In the genomic region with DNA sequence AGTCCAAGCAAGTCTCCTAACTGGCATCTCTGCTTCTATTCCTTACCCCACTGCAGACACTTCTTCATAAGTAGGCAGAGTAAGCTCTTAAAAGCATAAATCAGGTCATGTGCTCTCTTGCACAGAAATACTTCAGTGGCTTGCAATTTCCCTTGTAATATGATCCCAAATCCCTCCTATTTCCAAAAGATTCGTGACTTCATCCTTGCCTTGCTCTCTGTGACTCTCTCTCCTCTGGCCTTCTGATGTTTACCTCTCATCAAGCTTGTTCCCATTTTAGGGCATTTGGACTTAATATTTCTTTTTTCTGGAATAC, we compare ENCODE assay signal across 15 cellular contexts. TPM values are rescaled to one million over a fixed set of nuclear protein-coding genes. Genes with fewer than 3 reads are reported as not detected.
DNase-seq lines count a peak whose midpoint lies in the region; ATAC-seq, FAIRE-seq and TF ChIP-seq lines count a peak whose summit lies in the region.
"Had no signal": no experiment of that assay in that cellular context is flagged by ENCODE, and none has a peak within 500 bp of the region (broad histone marks: within the 10 kb centered on the region; RNA-seq: fewer than 3 reads in every experiment).

No MANE protein-coding gene starts in this region.

- H3K9me3 ChIP-seq in RWPE2 (ENCODE audit: severe bottlenecking) (no peaks in the 10 kb centered on the region), MG63 (no peaks in the 10 kb centered on the region)
- H3K9me3 ChIP-seq: A549, SJSA1 had no signal

- H3K27ac ChIP-seq in RWPE2 (ENCODE audit: poor library complexity, severe bottlenecking) (peak overlapping the region; percentile 89), foreskin keratinocyte (no peak overlapping the region)
- H3K27ac ChIP-seq: A549, SJSA1 had no signal

- H3K36me3 ChIP-seq in RWPE2 (ENCODE audit: low read depth) (peaks cover 53% of the 10 kb centered on the region), MG63 (peaks cover 22% of the 10 kb centered on the region)

- peak; percentile 20 for FAIRE-seq in urothelium cell line (lab: Jason Lieb, UNC)
- FAIRE-seq: A549, endometrium, HepG2 had no signal

- ATAC-seq in RWPE2 (ENCODE audit: low read depth) (peak; percentile 96), foreskin keratinocyte (peak; percentile 95), GM21390 (IDR thresholded peaks at IDR 0.05; ENCODE audit: unreplicated experiment) (no peak)
- ATAC-seq: A549, HepG2, left ventricle myocardium superior had no signal

- no peaks in the 10 kb centered on the region for H3K27me3 ChIP-seq in RWPE2 (ENCODE audit: insufficient read depth, poor library complexity, severe bottlenecking)
- H3K27me3 ChIP-seq in foreskin keratinocyte, result no peaks in the 10 kb centered on the region
- H3K27me3 ChIP-seq in MG63, result no peaks in the 10 kb centered on the region
- H3K27me3 ChIP-seq: SJSA1 had no signal

- no peak for TF ChIP-seq CTCF in RWPE2 (IDR thresholded peaks at IDR 0.05; ENCODE audit: poor library complexity, severe bottlenecking)
- no peak for TF ChIP-seq CTCF in foreskin keratinocyte (conservative IDR thresholded peaks at IDR 0.05)

- DNase-seq in NCI-H2107 treated with DMSO at 0.1 percent for 48 hours (lab: John Stamatoyannopoulos, UW; ENCODE audit: unreplicated experiment), result peak; percentile 42
- no peak for DNase-seq in NCI-H2107 (lab: John Stamatoyannopoulos, UW)
- DNase-seq in RWPE2 (ENCODE audit: low spot score), result no peak
- peak; percentile 98 to 99 for DNase-seq in foreskin keratinocyte
- no peak for DNase-seq in urothelium cell line (ENCODE audit: low spot score)
- no peak for DNase-seq in midbrain (lab: John Stamatoyannopoulos, UW)
- DNase-seq in MG63, result no peak
- DNase-seq: activated CD4-positive, alpha-beta T cell treated with anti-CD3 and anti-CD28 coated beads for 48 hours; activated naive CD4-positive, alpha-beta T cell treated with Interleukin-2 at 50 U/mL for 16 hours; left ventricle myocardium superior had no signal

- H3K4me3 ChIP-seq in RWPE2 (ENCODE audit: severe bottlenecking) (no peak overlapping the region), MG63 (no peak overlapping the region)
- H3K4me3 ChIP-seq: A549, SJSA1 had no signal

- H3K4me1 ChIP-seq in RWPE2 (ENCODE audit: insufficient read depth, poor library complexity, severe bottlenecking), result peaks cover 17% of the 10 kb centered on the region
- H3K4me1 ChIP-seq in foreskin keratinocyte, result peaks cover 10% of the 10 kb centered on the region
- H3K4me1 ChIP-seq: A549, SJSA1 had no signal

RNA-seq across cellular contexts. Expression of gene NCR3LG1, which starts 37.4 kb away (rescaled TPM):
- total RNA-seq in foreskin keratinocyte, result 4.2 and 9.1 TPM in 2 replicates
- polyA plus RNA-seq in foreskin keratinocyte, result 0.31 and 0.58 TPM in 2 replicates
- 0.17 and 0.20 TPM in 2 replicates for total RNA-seq in MG63 (2014; rRNA removed; shearing (Covaris generic); ENCODE audit: low replicate concordance)

RNA-seq across cellular contexts. Expression of gene NUCB2, which starts 37.7 kb away (rescaled TPM):
- 53.1 and 60.3 TPM in 2 replicates for total RNA-seq in foreskin keratinocyte
- 41.9 and 50.8 TPM in 2 replicates for polyA plus RNA-seq in foreskin keratinocyte
- 24.3 and 117 TPM in 2 replicates for total RNA-seq in MG63 (2014; rRNA removed; shearing (Covaris generic); ENCODE audit: low replicate concordance)

Comparison
In these comparisons a context has a peak if more than half of its experiments do, and no peak if none do; other contexts are left out.
1. DNase-seq: peak in NCI-H2107 treated with DMSO at 0.1 percent for 48 hours (single experiment) and foreskin keratinocyte (2 of 2); none in NCI-H2107 (single experiment), RWPE2 (single experiment), urothelium cell line (single experiment), midbrain (single experiment) and MG63 (single experiment).